12 cellular contexts compared by ENCODE assay signal in the genomic region with DNA sequence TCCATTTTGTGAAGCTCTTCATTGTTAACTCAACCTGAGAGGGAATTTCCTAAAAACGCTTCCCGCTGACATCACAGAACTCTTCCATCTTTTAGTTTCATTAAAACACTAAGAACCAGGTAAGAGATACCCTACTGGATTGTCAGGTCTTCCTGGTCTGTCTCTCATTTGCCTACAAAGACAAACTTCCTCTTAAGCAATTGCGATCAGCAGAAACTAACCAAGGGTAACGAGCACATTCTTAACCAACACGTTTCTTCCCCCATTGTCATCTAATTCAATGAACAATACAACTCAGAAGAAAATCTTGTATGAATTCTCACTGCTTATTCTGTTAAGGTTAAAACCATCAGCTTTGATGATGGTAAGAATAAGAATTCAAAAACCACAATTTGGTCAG. TPM values are rescaled to one million over a fixed set of nuclear protein-coding genes. Genes with fewer than 3 reads are reported as not detected.
DNase-seq lines count a peak whose midpoint lies in the region; ATAC-seq, FAIRE-seq and TF ChIP-seq lines count a peak whose summit lies in the region.
"Had no signal": no experiment of that assay in that cellular context is flagged by ENCODE, and none has a peak within 500 bp of the region (broad histone marks: within the 10 kb centered on the region; RNA-seq: fewer than 3 reads in every experiment).

No MANE protein-coding gene starts in this region.

- no peak overlapping the region for H2BK15ac ChIP-seq in H1 (ENCODE audit: low read length)

- H3K4ac ChIP-seq in H1 (replicated peaks; ENCODE audit: insufficient read length, low read depth, low read length) = no peak overlapping the region

- H4K8ac ChIP-seq in H1 (ENCODE audit: extremely low read depth, insufficient read depth, low read length) = no peak overlapping the region

- POLR2A ChIA-PET in H1 (lab: Charles Lee; ENCODE audit: partially characterized antibody) = interaction anchor here (1.0 to 2.0 kb wide), 2 partner anchors 10 to 71 kb away, joined by 3 to 8 read pairs; no protein-coding TSS in a partner anchor

- H3K36me3 ChIP-seq in HUES48 (ENCODE audit: control insufficient read depth, insufficient read depth, low read length) = peaks cover 17% of the 10 kb centered on the region
- H3K36me3 ChIP-seq in H1 (ENCODE audit: control insufficient read depth in 2 of 4, insufficient read depth in 4 of 4, low read length in 3 of 4) = peaks cover 0 to 5% (median 0%) of the 10 kb centered on the region in 4 experiments; a peak in 1 of 8 replicates
- peaks cover 3% of the 10 kb centered on the region for H3K36me3 ChIP-seq in effector memory CD4-positive, alpha-beta T cell (ENCODE audit: control insufficient read depth, insufficient read depth, low read length)
- H3K36me3 ChIP-seq: thoracic aorta had no signal

- H4K91ac ChIP-seq in H1 (replicated peaks; ENCODE audit: insufficient read length, low read length) = no peak overlapping the region

- no peak for TF ChIP-seq RAD21 in H1 (IDR thresholded peaks at IDR 0.05 in 1 of 2, conservative IDR thresholded peaks at IDR 0.05 in 1 of 2; ENCODE audit: low read depth in 2 of 2, low read length in 2 of 2)

- no peak overlapping the region for H3K14ac ChIP-seq in H1 (ENCODE audit: insufficient read length)

- H3K4me2 ChIP-seq in H1 (ENCODE audit: insufficient read depth in 1 of 2, low read depth in 2 of 2, low read length in 2 of 2) = peak overlapping the region; percentile 19 to 31; a peak in 3 of 4 replicates

- no peak overlapping the region for H4K5ac ChIP-seq in H1 (ENCODE audit: insufficient read length, low read depth, low read length)

- DNase-seq in GM10266 (ENCODE audit: extremely low spot score) (peak; percentile 25), H1 (ENCODE audit: low read depth in 1 of 2, low spot score in 2 of 2) (no peak), left colon (no peak), iPS-NIHi11 (ENCODE audit: low spot score) (no peak)
- DNase-seq in effector memory CD4-positive, alpha-beta T cell = no peak
- no peak for DNase-seq in effector CD4-positive, alpha-beta T cell
- DNase-seq: activated CD4-positive, alpha-beta T cell treated with anti-CD3 and anti-CD28 coated beads for 36 hours; aorta; foreskin fibroblast had no signal

- H3K27me3 ChIP-seq in HUES48 (ENCODE audit: control insufficient read depth, insufficient read depth, low read length) (no peaks in the 10 kb centered on the region), H1 (replicated peaks in 1 of 4; ENCODE audit: control insufficient read depth in 3 of 4, extremely low read depth in 1 of 4, insufficient read depth in 3 of 4, low read length in 3 of 4) (no peaks in the 10 kb centered on the region)
- H3K27me3 ChIP-seq in effector memory CD4-positive, alpha-beta T cell (replicated peaks; ENCODE audit: control insufficient read depth, insufficient read depth, low read length, poor library complexity, severe bottlenecking) = no peaks in the 10 kb centered on the region

- H3K27ac ChIP-seq in HUES48 (ENCODE audit: low read depth, low read length) (peak overlapping the region; percentile 30), H1 (ENCODE audit: low read depth, low read length) (no peak overlapping the region)
- no peak overlapping the region for H3K27ac ChIP-seq in effector memory CD4-positive, alpha-beta T cell (ENCODE audit: insufficient read depth, low read length, poor library complexity, severe bottlenecking)
- H3K27ac ChIP-seq: thoracic aorta had no signal

- H3K4me1 ChIP-seq in HUES48 (ENCODE audit: control insufficient read depth, insufficient read depth, low read length) = peaks cover 87% of the 10 kb centered on the region
- peaks cover 5 to 40% (median 27%) of the 10 kb centered on the region in 4 experiments; a peak in 5 of 7 replicates for H3K4me1 ChIP-seq in H1 (replicated peaks in 1 of 4; ENCODE audit: control insufficient read depth in 3 of 4, insufficient read depth in 4 of 4, low read length in 3 of 4)
- peaks cover 6% of the 10 kb centered on the region for H3K4me1 ChIP-seq in effector memory CD4-positive, alpha-beta T cell (ENCODE audit: control insufficient read depth, insufficient read depth, low read length, poor library complexity, severe bottlenecking)

- no peak overlapping the region; the same call in 1 of the 2 replicates for H3K18ac ChIP-seq in H1 (ENCODE audit: extremely low read depth, low read length)

- peak overlapping the region; percentile 29; the same call in 1 of the 2 replicates for H3K4me3 ChIP-seq in HUES48 (ENCODE audit: low read depth, low read length)
- peak overlapping the region in 1 of 4 experiments; percentile 24; a peak in 1 of 8 replicates for H3K4me3 ChIP-seq in H1 (ENCODE audit: extremely low read depth in 1 of 4, insufficient read depth in 2 of 4, low read depth in 3 of 4, low read length in 4 of 4)
- no peak overlapping the region for H3K4me3 ChIP-seq in effector memory CD4-positive, alpha-beta T cell (ENCODE audit: insufficient read depth, low read depth, low read length, poor library complexity, severe bottlenecking)
- H3K4me3 ChIP-seq: thoracic aorta had no signal

- H3K9me3 ChIP-seq in HUES48 (ENCODE audit: control insufficient read depth, insufficient read depth, low read length) (no peaks in the 10 kb centered on the region), H1 (ENCODE audit: insufficient read depth in 2 of 2, low read depth in 1 of 2, low read length in 1 of 2) (no peaks in the 10 kb centered on the region)
- no peaks in the 10 kb centered on the region for H3K9me3 ChIP-seq in effector memory CD4-positive, alpha-beta T cell (ENCODE audit: control insufficient read depth, low read length)
- H3K9me3 ChIP-seq: thoracic aorta had no signal

- H2BK20ac ChIP-seq in H1 (ENCODE audit: low read length) = no peak overlapping the region

- H3K9ac ChIP-seq in HUES48 (ENCODE audit: low read depth, low read length) (no peak overlapping the region), H1 (replicated peaks in 1 of 4; ENCODE audit: extremely low read depth in 1 of 4, low read depth in 3 of 4, low read length in 3 of 4) (no peak overlapping the region)

- FAIRE-seq in H1 (lab: Jason Lieb, UNC) = no peak

- 44% methylated on average over 5 of the region's 5 CpGs; no CpG with 5 or more reads in 1 of the 2 experiments for WGBS in H1 (ENCODE audit: extremely low coverage in 1 of 2, insufficient coverage in 1 of 2, insufficient read length in 1 of 2, insufficient replicate concordance in 2 of 2, low coverage in 1 of 2, low lambda C conversion rate in 2 of 2, missing lambda C conversion rate in 1 of 2), 2 experiments

- H3K23me2 ChIP-seq in H1 (ENCODE audit: low read depth, low read length) = no peaks in the 10 kb centered on the region

- H2AK5ac ChIP-seq in H1 (ENCODE audit: low read depth, low read length) = no peak overlapping the region

- H2BK120ac ChIP-seq in H1 (replicated peaks; ENCODE audit: low read depth, low read length) = no peak overlapping the region

- no peak overlapping the region for H3K23ac ChIP-seq in H1 (ENCODE audit: insufficient read length)

- TF ChIP-seq CTCF in GM10266 (IDR thresholded peaks at IDR 0.05; ENCODE audit: control insufficient read depth, insufficient read depth, low read depth, missing control alignments) (no peak), H1 (IDR thresholded peaks at IDR 0.05; ENCODE audit: control extremely low read depth in 1 of 3, insufficient read depth in 1 of 3, low read depth in 1 of 3, low read length in 3 of 3) (no peak)

- H3K79me1 ChIP-seq in H1 (ENCODE audit: low read depth, low read length) = no peaks in the 10 kb centered on the region; the same call in none of the 2 replicates

- CTCF ChIA-PET in H1 (lab: Charles Lee; ENCODE audit: partially characterized antibody) = interaction anchor here (1.3 to 1.9 kb wide), 4 partner anchors 14 to 91 kb away, joined by 3 to 5 read pairs (median 4); no protein-coding TSS in a partner anchor

- no peak for TF ChIP-seq EP300 in H1 (IDR thresholded peaks at IDR 0.05; ENCODE audit: borderline replicate concordance in 1 of 2, low read depth in 2 of 2, low read length in 2 of 2)

- no peak overlapping the region for H2BK5ac ChIP-seq in H1 (ENCODE audit: low read depth, low read length)

- peaks cover 66 to 99% of the 10 kb centered on the region in 2 experiments for H3K79me2 ChIP-seq in H1 (ENCODE audit: control insufficient read depth in 1 of 2, insufficient read depth in 2 of 2, low read length in 2 of 2)

- H2BK12ac ChIP-seq in H1 (ENCODE audit: low read depth, low read length) = no peak overlapping the region

- H2AFZ ChIP-seq in H1 (ENCODE audit: low read length) = no peak overlapping the region

- ATAC-seq in GM21529 (IDR thresholded peaks at IDR 0.05; ENCODE audit: unreplicated experiment) (peak; percentile 49), left colon (no peak)

- intact Hi-C loops in left colon (cut with DNase I, micrococcal nuclease) = loop anchor here in 1 of 2 donors (10.0 kb wide), 1 partner anchor 75 kb away; no protein-coding TSS in a partner anchor

- H4K20me1 ChIP-seq in H1 (replicated peaks in 1 of 2; ENCODE audit: control insufficient read depth in 1 of 2, insufficient read depth in 2 of 2, low read length in 2 of 2) = peaks cover 26 to 29% of the 10 kb centered on the region in 2 experiments

- H3K56ac ChIP-seq in H1 (replicated peaks; ENCODE audit: insufficient read length, low read depth, low read length) = no peak overlapping the region

- no peak for TF ChIP-seq POLR2A in H1 (IDR thresholded peaks at IDR 0.05; ENCODE audit: control extremely low read depth in 1 of 2, low read depth in 2 of 2, low read length in 2 of 2)

TF ChIP-seq in H1, 55 proteins besides CTCF, POLR2A, EP300 and RAD21 (continues in another document):
- no peak for TF ChIP-seq BCL11A (IDR thresholded peaks at IDR 0.05; ENCODE audit: low read depth in 2 of 2, low read length in 2 of 2)
- no peak for TF ChIP-seq RFX5 (IDR thresholded peaks at IDR 0.05; ENCODE audit: borderline replicate concordance, low read depth, low read length)
- no peak for TF ChIP-seq CHD2 (IDR thresholded peaks at IDR 0.05; ENCODE audit: low read length)
- TF ChIP-seq, protein P1, sequence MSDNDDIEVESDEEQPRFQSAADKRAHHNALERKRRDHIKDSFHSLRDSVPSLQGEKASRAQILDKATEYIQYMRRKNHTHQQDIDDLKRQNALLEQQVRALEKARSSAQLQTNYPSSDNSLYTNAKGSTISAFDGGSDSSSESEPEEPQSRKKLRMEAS (IDR thresholded peaks at IDR 0.05) = no peak
- no peak for TF ChIP-seq EZH2 (IDR thresholded peaks at IDR 0.05; ENCODE audit: low read depth, low read length, severe bottlenecking)

RNA-seq across cellular contexts. Expression of gene FBXW11, which starts 6.6 kb away (rescaled TPM):
- 75.6 and 77.2 TPM in 2 replicates for total RNA-seq in H1 (2021; fragmentation: NEBNext Ultra II Directional; extraction: Animal tissue kit (Norgen Biotek cat#: 25700))
- 41.1 and 45.0 TPM in 2 replicates for polyA plus RNA-seq in H1 (2011; rRNA removed)
- polyA plus RNA-seq in H1 (2011; cell fraction: cytosol; rRNA removed) = 53.5 TPM
- 45.3 TPM for polyA plus RNA-seq in H1 (2011; cell fraction: nucleus; rRNA removed)
- polyA plus RNA-seq in H1 (2012, experiment 1 of 2) = 39.7 to 54.0 TPM (median 49.6 TPM) in 4 replicates
- polyA plus RNA-seq in H1 (2012, experiment 2 of 2) = 15.1 TPM
- 28.3 TPM for polyA plus RNA-seq in H1 (2013, experiment 1 of 2)
- polyA plus RNA-seq in H1 (2013, experiment 2 of 2) = 27.8 TPM
- 177 and 211 TPM in 2 replicates for polyA minus RNA-seq in H1 (2011; rRNA and poly(A)+ RNA removed)
- 70.6 TPM for polyA minus RNA-seq in H1 (2011; cell fraction: cytosol; rRNA and poly(A)+ RNA removed)
- polyA minus RNA-seq in H1 (2011; cell fraction: nucleus; rRNA and poly(A)+ RNA removed) = 72.6 TPM
- 10 to 100 TPM; 34.1 to 37.5 TPM for total RNA-seq in left colon
